ENCODE assay signal across 1 cellular context in the genomic region with DNA sequence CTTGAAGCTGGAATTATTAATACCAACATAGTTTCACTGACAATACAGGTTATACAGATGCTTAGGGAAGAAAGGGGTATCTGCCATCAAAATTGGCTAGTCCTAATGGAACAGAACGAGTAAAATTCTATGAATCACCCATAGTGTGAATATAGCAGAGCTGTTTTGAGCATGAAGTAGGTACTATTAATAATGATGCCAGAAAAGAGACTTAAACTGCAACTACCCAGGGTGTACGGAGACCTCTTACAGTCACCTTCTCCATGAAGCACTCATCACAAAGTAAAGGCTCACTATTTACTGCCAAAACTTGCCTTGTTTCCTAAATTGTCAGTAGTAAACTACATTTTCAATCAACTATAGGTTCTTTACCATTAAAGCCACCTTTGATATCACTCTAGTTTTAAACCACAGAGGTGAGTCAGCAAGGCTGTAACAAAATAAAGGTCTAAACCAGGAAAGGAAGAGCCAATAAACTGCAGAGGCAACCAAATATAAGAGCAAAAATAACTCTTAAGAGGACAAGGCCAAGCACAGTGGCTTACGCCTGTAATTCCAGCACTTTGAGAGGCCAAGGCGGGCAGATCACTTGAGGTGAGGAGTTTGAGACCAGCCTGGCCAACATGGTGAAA.
TF ChIP-seq lines count a peak whose summit lies in the region.

No MANE protein-coding gene starts in this region.

TF ChIP-seq in GM23338, 12 proteins besides CTCF, POLR2A, EP300 and RAD21 (continued from another document):
- TF ChIP-seq, protein P1, sequence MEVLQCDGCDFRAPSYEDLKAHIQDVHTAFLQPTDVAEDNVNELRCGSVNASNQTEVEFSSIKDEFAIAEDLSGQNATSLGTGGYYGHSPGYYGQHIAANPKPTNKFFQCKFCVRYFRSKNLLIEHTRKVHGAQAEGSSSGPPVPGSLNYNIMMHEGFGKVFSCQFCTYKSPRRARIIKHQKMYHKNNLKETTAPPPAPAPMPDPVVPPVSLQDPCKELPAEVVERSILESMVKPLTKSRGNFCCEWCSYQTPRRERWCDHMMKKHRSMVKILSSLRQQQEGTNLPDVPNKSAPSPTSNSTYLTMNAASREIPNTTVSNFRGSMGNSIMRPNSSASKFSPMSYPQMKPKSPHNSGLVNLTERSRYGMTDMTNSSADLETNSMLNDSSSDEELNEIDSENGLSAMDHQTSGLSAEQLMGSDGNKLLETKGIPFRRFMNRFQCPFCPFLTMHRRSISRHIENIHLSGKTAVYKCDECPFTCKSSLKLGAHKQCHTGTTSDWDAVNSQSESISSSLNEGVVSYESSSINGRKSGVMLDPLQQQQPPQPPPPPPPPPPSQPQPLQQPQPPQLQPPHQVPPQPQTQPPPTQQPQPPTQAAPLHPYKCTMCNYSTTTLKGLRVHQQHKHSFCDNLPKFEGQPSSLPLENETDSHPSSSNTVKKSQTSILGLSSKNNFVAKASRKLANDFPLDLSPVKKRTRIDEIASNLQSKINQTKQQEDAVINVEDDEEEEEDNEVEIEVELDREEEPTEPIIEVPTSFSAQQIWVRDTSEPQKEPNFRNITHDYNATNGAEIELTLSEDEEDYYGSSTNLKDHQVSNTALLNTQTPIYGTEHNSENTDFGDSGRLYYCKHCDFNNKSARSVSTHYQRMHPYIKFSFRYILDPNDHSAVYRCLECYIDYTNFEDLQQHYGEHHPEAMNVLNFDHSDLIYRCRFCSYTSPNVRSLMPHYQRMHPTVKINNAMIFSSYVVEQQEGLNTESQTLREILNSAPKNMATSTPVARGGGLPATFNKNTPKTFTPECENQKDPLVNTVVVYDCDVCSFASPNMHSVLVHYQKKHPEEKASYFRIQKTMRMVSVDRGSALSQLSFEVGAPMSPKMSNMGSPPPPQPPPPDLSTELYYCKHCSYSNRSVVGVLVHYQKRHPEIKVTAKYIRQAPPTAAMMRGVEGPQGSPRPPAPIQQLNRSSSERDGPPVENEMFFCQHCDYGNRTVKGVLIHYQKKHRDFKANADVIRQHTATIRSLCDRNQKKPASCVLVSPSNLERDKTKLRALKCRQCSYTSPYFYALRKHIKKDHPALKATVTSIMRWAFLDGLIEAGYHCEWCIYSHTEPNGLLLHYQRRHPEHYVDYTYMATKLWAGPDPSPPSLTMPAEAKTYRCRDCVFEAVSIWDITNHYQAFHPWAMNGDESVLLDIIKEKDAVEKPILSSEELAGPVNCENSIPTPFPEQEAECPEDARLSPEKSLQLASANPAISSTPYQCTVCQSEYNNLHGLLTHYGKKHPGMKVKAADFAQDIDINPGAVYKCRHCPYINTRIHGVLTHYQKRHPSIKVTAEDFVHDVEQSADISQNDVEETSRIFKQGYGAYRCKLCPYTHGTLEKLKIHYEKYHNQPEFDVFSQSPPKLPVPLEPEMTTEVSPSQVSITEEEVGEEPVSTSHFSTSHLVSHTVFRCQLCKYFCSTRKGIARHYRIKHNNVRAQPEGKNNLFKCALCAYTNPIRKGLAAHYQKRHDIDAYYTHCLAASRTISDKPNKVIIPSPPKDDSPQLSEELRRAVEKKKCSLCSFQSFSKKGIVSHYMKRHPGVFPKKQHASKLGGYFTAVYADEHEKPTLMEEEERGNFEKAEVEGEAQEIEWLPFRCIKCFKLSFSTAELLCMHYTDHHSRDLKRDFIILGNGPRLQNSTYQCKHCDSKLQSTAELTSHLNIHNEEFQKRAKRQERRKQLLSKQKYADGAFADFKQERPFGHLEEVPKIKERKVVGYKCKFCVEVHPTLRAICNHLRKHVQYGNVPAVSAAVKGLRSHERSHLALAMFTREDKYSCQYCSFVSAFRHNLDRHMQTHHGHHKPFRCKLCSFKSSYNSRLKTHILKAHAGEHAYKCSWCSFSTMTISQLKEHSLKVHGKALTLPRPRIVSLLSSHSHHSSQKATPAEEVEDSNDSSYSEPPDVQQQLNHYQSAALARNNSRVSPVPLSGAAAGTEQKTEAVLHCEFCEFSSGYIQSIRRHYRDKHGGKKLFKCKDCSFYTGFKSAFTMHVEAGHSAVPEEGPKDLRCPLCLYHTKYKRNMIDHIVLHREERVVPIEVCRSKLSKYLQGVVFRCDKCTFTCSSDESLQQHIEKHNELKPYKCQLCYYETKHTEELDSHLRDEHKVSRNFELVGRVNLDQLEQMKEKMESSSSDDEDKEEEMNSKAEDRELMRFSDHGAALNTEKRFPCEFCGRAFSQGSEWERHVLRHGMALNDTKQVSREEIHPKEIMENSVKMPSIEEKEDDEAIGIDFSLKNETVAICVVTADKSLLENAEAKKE (CRISPR knock-in tag; IDR thresholded peaks at IDR 0.05), result no peak
- TF ChIP-seq, protein P2, sequence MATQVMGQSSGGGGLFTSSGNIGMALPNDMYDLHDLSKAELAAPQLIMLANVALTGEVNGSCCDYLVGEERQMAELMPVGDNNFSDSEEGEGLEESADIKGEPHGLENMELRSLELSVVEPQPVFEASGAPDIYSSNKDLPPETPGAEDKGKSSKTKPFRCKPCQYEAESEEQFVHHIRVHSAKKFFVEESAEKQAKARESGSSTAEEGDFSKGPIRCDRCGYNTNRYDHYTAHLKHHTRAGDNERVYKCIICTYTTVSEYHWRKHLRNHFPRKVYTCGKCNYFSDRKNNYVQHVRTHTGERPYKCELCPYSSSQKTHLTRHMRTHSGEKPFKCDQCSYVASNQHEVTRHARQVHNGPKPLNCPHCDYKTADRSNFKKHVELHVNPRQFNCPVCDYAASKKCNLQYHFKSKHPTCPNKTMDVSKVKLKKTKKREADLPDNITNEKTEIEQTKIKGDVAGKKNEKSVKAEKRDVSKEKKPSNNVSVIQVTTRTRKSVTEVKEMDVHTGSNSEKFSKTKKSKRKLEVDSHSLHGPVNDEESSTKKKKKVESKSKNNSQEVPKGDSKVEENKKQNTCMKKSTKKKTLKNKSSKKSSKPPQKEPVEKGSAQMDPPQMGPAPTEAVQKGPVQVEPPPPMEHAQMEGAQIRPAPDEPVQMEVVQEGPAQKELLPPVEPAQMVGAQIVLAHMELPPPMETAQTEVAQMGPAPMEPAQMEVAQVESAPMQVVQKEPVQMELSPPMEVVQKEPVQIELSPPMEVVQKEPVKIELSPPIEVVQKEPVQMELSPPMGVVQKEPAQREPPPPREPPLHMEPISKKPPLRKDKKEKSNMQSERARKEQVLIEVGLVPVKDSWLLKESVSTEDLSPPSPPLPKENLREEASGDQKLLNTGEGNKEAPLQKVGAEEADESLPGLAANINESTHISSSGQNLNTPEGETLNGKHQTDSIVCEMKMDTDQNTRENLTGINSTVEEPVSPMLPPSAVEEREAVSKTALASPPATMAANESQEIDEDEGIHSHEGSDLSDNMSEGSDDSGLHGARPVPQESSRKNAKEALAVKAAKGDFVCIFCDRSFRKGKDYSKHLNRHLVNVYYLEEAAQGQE (IDR thresholded peaks at IDR 0.05; ENCODE audit: unreplicated experiment), result no peak
- TF ChIP-seq JUNB (IDR thresholded peaks at IDR 0.05; ENCODE audit: unreplicated experiment) (no peak), ZNF331 (CRISPR knock-in tag; IDR thresholded peaks at IDR 0.05; ENCODE audit: low read depth) (no peak)
